ENCODE assay signal across 6 cellular contexts in genomic region chr2:43307973-43308372, GRCh38.
"Had no signal": no experiment of that assay in that cellular context is flagged by ENCODE, and none has a peak within 500 bp of the region (broad histone marks: within the 10 kb centered on the region; RNA-seq: fewer than 3 reads in every experiment).

No MANE protein-coding gene starts in this region.

- H3K4me3 ChIP-seq: K562 had no signal

- H3K4me3 Mint-ChIP-seq: IgD-negative memory B cell had no signal

- FAIRE-seq: HTR-8/SVneo, K562 had no signal

- H3K27ac ChIP-seq: HL-60 had no signal

- H3K27me3 Mint-ChIP-seq: IgD-negative memory B cell had no signal

- DNase-seq: IMR-90, KBM-7 had no signal

- ATAC-seq: K562 had no signal
